15 cellular contexts compared by ENCODE assay signal in the genomic region with DNA sequence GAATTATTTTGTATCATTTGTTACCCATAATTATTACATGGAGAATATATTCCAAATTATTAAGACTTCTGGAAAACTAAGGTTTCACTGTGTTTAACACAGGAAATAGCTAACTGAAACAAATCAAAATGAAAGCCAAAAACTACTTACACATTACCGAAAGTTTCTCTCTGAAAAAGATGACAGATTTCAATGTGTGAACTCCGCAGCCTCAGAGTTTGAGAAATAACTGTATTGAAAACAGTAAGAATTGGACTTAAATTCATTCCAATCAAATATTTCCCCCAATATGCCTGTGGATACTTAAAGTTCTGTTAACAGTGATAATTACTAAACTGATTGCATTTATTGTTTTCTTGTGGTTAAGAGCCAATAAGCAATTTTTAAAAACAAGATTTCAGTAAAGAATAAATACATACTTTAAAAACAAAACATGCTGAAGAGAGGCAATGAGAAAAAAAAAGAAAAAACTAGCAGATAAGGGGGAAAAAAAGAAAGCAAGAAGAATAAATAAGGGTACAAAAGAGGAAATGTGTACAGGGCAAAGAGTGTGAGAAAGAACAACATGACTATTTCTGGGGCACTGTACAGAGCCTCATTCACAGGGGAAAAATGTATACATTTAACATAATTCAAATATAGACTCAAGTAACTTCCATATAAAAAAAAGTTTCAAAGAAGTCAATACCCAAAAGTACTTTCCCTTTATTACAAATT. TPM values are rescaled to one million over a fixed set of nuclear protein-coding genes. Genes with fewer than 3 reads are reported as not detected.
DNase-seq lines count a peak whose midpoint lies in the region; ATAC-seq and TF ChIP-seq lines count a peak whose summit lies in the region.
"Had no signal": no experiment of that assay in that cellular context is flagged by ENCODE, and none has a peak within 500 bp of the region (broad histone marks: within the 10 kb centered on the region; RNA-seq: fewer than 3 reads in every experiment).

No MANE protein-coding gene starts in this region.

- CTCF ChIA-PET in activated CD8-positive, alpha-beta memory T cell treated with anti-CD3 and anti-CD28 coated beads, Interleukin-2, amount 10 ng/mL, durations not matched to agents 7 days and 5 days (lab: Charles Lee) = interaction anchor here (0.7 to 1.8 kb wide), 7 partner anchors 20 to 150 kb away, joined by 3 to 5 read pairs (median 3); a partner anchor contains a TSS

- H3K27me3 ChIP-seq in GM23338 (ENCODE audit: insufficient read depth) (no peaks in the 10 kb centered on the region), left ventricle myocardium inferior (ENCODE audit: low read depth) (no peaks in the 10 kb centered on the region)
- H3K27me3 ChIP-seq: ascending aorta, neural progenitor cell had no signal

- H3K4me2 ChIP-seq in GM23338 = no peak overlapping the region
- H3K4me2 ChIP-seq: neural progenitor cell had no signal

- no peaks in the 10 kb centered on the region for H4K20me1 ChIP-seq in GM23338 (replicated peaks; ENCODE audit: insufficient read depth)

- peak overlapping the region; percentile 58 for H3K4me3 Mint-ChIP-seq in activated CD8-positive, alpha-beta memory T cell treated with anti-CD3 and anti-CD28 coated beads, Interleukin-2, amount 10 ng/mL, durations not matched to agents 7 days and 5 days
- H3K4me3 Mint-ChIP-seq in stimulated activated memory B cell treated with anti-CD40 and anti-IgM and Interleukin-4, amounts not matched to agents 10 μg/mL and 1 μg/mL and 100 μg/mL, for 72 hours = peak overlapping the region; percentile 34
- H3K4me3 Mint-ChIP-seq in GM23338 = no peak overlapping the region
- H3K4me3 Mint-ChIP-seq: neural progenitor cell had no signal

- H2AFZ ChIP-seq in GM23338 = no peak overlapping the region
- H2AFZ ChIP-seq: neural progenitor cell had no signal

- no peak overlapping the region for H3K27ac ChIP-seq in GM23338 (ENCODE audit: low read depth)
- H3K27ac ChIP-seq in left ventricle myocardium inferior (replicated peaks) = no peak overlapping the region
- H3K27ac ChIP-seq: ascending aorta, neural progenitor cell had no signal

- no peaks in the 10 kb centered on the region for H3K9me3 ChIP-seq in left ventricle myocardium inferior (replicated peaks)
- H3K9me3 ChIP-seq: ascending aorta had no signal

- H3K36me3 Mint-ChIP-seq in activated CD8-positive, alpha-beta memory T cell treated with anti-CD3 and anti-CD28 coated beads, Interleukin-2, amount 10 ng/mL, durations not matched to agents 7 days and 5 days = peaks cover 27% of the 10 kb centered on the region
- H3K36me3 Mint-ChIP-seq in activated naive CD4-positive, alpha-beta T cell treated with anti-CD3 and anti-CD28 coated beads, Interleukin-2, amount 50 U/mL, for 72 hours = no peaks in the 10 kb centered on the region
- H3K36me3 Mint-ChIP-seq in stimulated activated memory B cell treated with anti-CD40 and anti-IgM and Interleukin-4, amounts not matched to agents 10 μg/mL and 1 μg/mL and 100 μg/mL, for 72 hours = peaks cover 10% of the 10 kb centered on the region
- no peaks in the 10 kb centered on the region for H3K36me3 Mint-ChIP-seq in GM23338 (ENCODE audit: low read depth)
- H3K36me3 Mint-ChIP-seq: neural progenitor cell had no signal

- no peaks in the 10 kb centered on the region for H3F3A ChIP-seq in GM23338 (replicated peaks; ENCODE audit: low read depth)

- H3K79me2 ChIP-seq in GM23338 (replicated peaks; ENCODE audit: insufficient read depth) = no peaks in the 10 kb centered on the region

- no peaks in the 10 kb centered on the region for H3K27me3 Mint-ChIP-seq in activated CD8-positive, alpha-beta memory T cell treated with anti-CD3 and anti-CD28 coated beads, Interleukin-2, amount 10 ng/mL, durations not matched to agents 7 days and 5 days
- no peaks in the 10 kb centered on the region for H3K27me3 Mint-ChIP-seq in stimulated activated memory B cell treated with anti-CD40 and anti-IgM and Interleukin-4, amounts not matched to agents 10 μg/mL and 1 μg/mL and 100 μg/mL, for 72 hours
- no peaks in the 10 kb centered on the region for H3K27me3 Mint-ChIP-seq in GM23338 (ENCODE audit: insufficient read depth, low read depth, poor library complexity)

- H3K4me3 ChIP-seq in GM23338 (no peak overlapping the region), left ventricle myocardium inferior (no peak overlapping the region)
- H3K4me3 ChIP-seq: ascending aorta, neural progenitor cell had no signal

- intact Hi-C loops in left ventricle myocardium inferior (cut with micrococcal nuclease) = no loop called here

- peaks cover 34% of the 10 kb centered on the region for H3K4me1 Mint-ChIP-seq in activated CD8-positive, alpha-beta memory T cell treated with anti-CD3 and anti-CD28 coated beads, Interleukin-2, amount 10 ng/mL, durations not matched to agents 7 days and 5 days
- peaks cover 33% of the 10 kb centered on the region for H3K4me1 Mint-ChIP-seq in stimulated activated memory B cell treated with anti-CD40 and anti-IgM and Interleukin-4, amounts not matched to agents 10 μg/mL and 1 μg/mL and 100 μg/mL, for 72 hours
- no peaks in the 10 kb centered on the region for H3K4me1 Mint-ChIP-seq in GM23338
- H3K4me1 Mint-ChIP-seq: neural progenitor cell had no signal

- H3K9me2 ChIP-seq in GM23338 (ENCODE audit: insufficient read depth) = no peaks in the 10 kb centered on the region

- H3K9me3 Mint-ChIP-seq in activated CD8-positive, alpha-beta memory T cell treated with anti-CD3 and anti-CD28 coated beads, Interleukin-2, amount 10 ng/mL, durations not matched to agents 7 days and 5 days (ENCODE audit: low read depth) = no peaks in the 10 kb centered on the region
- H3K9me3 Mint-ChIP-seq in activated naive CD4-positive, alpha-beta T cell treated with anti-CD3 and anti-CD28 coated beads, Interleukin-2, amount 50 U/mL, for 72 hours = no peaks in the 10 kb centered on the region
- H3K9me3 Mint-ChIP-seq in stimulated activated memory B cell treated with anti-CD40 and anti-IgM and Interleukin-4, amounts not matched to agents 10 μg/mL and 1 μg/mL and 100 μg/mL, for 72 hours = no peaks in the 10 kb centered on the region
- no peaks in the 10 kb centered on the region for H3K9me3 Mint-ChIP-seq in GM23338
- H3K9me3 Mint-ChIP-seq: neural progenitor cell had no signal

- ATAC-seq in activated CD8-positive, alpha-beta memory T cell treated with anti-CD3 and anti-CD28 coated beads, Interleukin-2, amount 10 ng/mL, durations not matched to agents 7 days and 5 days = peak; percentile 57
- peak; percentile 56 for ATAC-seq in HG02610 (IDR thresholded peaks at IDR 0.05; ENCODE audit: unreplicated experiment)
- ATAC-seq in activated naive CD4-positive, alpha-beta T cell treated with anti-CD3 and anti-CD28 coated beads, Interleukin-2, amount 50 U/mL, for 72 hours = peak; percentile 41 to 83
- ATAC-seq in stimulated activated memory B cell treated with anti-CD40 and anti-IgM and Interleukin-4, amounts not matched to agents 10 μg/mL and 1 μg/mL and 100 μg/mL, for 72 hours = no peak
- no peak for ATAC-seq in GM23338

- peak overlapping the region; percentile 91 for H3K27ac Mint-ChIP-seq in activated CD8-positive, alpha-beta memory T cell treated with anti-CD3 and anti-CD28 coated beads, Interleukin-2, amount 10 ng/mL, durations not matched to agents 7 days and 5 days
- H3K27ac Mint-ChIP-seq in activated naive CD4-positive, alpha-beta T cell treated with anti-CD3 and anti-CD28 coated beads, Interleukin-2, amount 50 U/mL, for 72 hours = peak overlapping the region in 1 of 2 donors; percentile 89
- peak overlapping the region; percentile 67 for H3K27ac Mint-ChIP-seq in stimulated activated memory B cell treated with anti-CD40 and anti-IgM and Interleukin-4, amounts not matched to agents 10 μg/mL and 1 μg/mL and 100 μg/mL, for 72 hours
- H3K27ac Mint-ChIP-seq in GM23338 = no peak overlapping the region
- H3K27ac Mint-ChIP-seq: neural progenitor cell had no signal

- no peak for DNase-seq in activated CD8-positive, alpha-beta memory T cell treated with anti-CD3 and anti-CD28 coated beads, Interleukin-2, amount 10 ng/mL, durations not matched to agents 7 days and 5 days
- DNase-seq in activated CD8-positive, alpha-beta memory T cell treated with anti-CD3 and anti-CD28 coated beads, Interleukin-2, amount 50 U/mL, for 4 hours = no peak
- no peak for DNase-seq in activated naive CD4-positive, alpha-beta T cell treated with anti-CD3 and anti-CD28 coated beads, Interleukin-2, amount 50 U/mL, for 72 hours (ENCODE audit: low spot score in 2 of 2)
- DNase-seq in GM23338 (ENCODE audit: low spot score) (no peak), SW 1271 (lab: John Stamatoyannopoulos, UW) (no peak), left ventricle myocardium inferior (no peak)
- DNase-seq: DND-41; hippocampal formation; NCI-H1694 treated with DMSO at 0.1 percent for 48 hours; NCI-H345; stimulated activated naive CD4-positive, alpha-beta T cell treated with Interleukin-2 at 50 U/mL for 16 hours had no signal

- H3K36me3 ChIP-seq in GM23338 (ENCODE audit: insufficient read depth) (no peaks in the 10 kb centered on the region), left ventricle myocardium inferior (peaks cover 8% of the 10 kb centered on the region)
- H3K36me3 ChIP-seq: ascending aorta, neural progenitor cell had no signal

- H3K4me1 ChIP-seq in GM23338 (ENCODE audit: insufficient read depth) = no peaks in the 10 kb centered on the region
- no peaks in the 10 kb centered on the region for H3K4me1 ChIP-seq in left ventricle myocardium inferior
- H3K4me1 ChIP-seq: ascending aorta, neural progenitor cell had no signal

- TF ChIP-seq CTCF in GM23338 (conservative IDR thresholded peaks at IDR 0.05; ENCODE audit: low read depth in 2 of 2) (no peak), left ventricle myocardium inferior (IDR thresholded peaks at IDR 0.05; ENCODE audit: borderline replicate concordance) (no peak)

TF ChIP-seq in GM23338, 12 proteins besides CTCF, POLR2A, EP300 and RAD21 (continues in another document):
- TF ChIP-seq NANOG (IDR thresholded peaks at IDR 0.05; ENCODE audit: borderline replicate concordance) (no peak), POLR2AphosphoS5 (IDR thresholded peaks at IDR 0.05; ENCODE audit: low read depth) (no peak)

RNA-seq across cellular contexts. Expression of a gene that starts 30.7 kb away (rescaled TPM):
- total RNA-seq in activated CD8-positive, alpha-beta memory T cell treated with anti-CD3 and anti-CD28 coated beads, Interleukin-2, amount 10 ng/mL, durations not matched to agents 7 days and 5 days = 10 to 100 TPM; 47.3 to 52.0 TPM
- 10 to 100 TPM; 26.8 to 49.7 TPM for total RNA-seq in activated naive CD4-positive, alpha-beta T cell treated with anti-CD3 and anti-CD28 coated beads, Interleukin-2, amount 50 U/mL, for 72 hours
- 9.0 and 10.3 TPM in 2 replicates for total RNA-seq in GM23338 (2014; rRNA removed; shearing (Covaris generic))
- polyA plus RNA-seq in GM23338 (2016; fragmentation: Nextera tagmentation; extraction: Ambion mirVana) = 3.2 and 3.4 TPM in 2 replicates
- total RNA-seq in left ventricle myocardium inferior = 13.5 TPM

Comparison
In these comparisons a context has a peak if more than half of its experiments do, and no peak if none do; other contexts are left out.
1. ATAC-seq: peak in activated CD8-positive, alpha-beta memory T cell treated with anti-CD3 and anti-CD28 coated beads, Interleukin-2, amount 10 ng/mL, durations not matched to agents 7 days and 5 days (single experiment), HG02610 (single experiment) and activated naive CD4-positive, alpha-beta T cell treated with anti-CD3 and anti-CD28 coated beads, Interleukin-2, amount 50 U/mL, for 72 hours (2 of 2); none in stimulated activated memory B cell treated with anti-CD40 and anti-IgM and Interleukin-4, amounts not matched to agents 10 μg/mL and 1 μg/mL and 100 μg/mL, for 72 hours (single experiment) and GM23338 (single experiment).